ENCODE assay signal across 12 cellular contexts in genomic region chr12:113057565-113058485, GRCh38. TPM values are rescaled to one million over a fixed set of nuclear protein-coding genes. Genes with fewer than 3 reads are reported as not detected.
DNase-seq lines count a peak whose midpoint lies in the region; ATAC-seq, FAIRE-seq and TF ChIP-seq lines count a peak whose summit lies in the region.
"Had no signal": no experiment of that assay in that cellular context is flagged by ENCODE, and none has a peak within 500 bp of the region (broad histone marks: within the 10 kb centered on the region; RNA-seq: fewer than 3 reads in every experiment).

No MANE protein-coding gene starts in this region.

- no peaks in the 10 kb centered on the region for H3K79me2 ChIP-seq in H1 (ENCODE audit: control insufficient read depth in 1 of 2, insufficient read depth in 2 of 2, low read length in 2 of 2)

- no peak overlapping the region for H4K5ac ChIP-seq in H1 (ENCODE audit: insufficient read length, low read depth, low read length)

- H3K9ac ChIP-seq in H1 (replicated peaks in 1 of 4; ENCODE audit: extremely low read depth in 1 of 4, low read depth in 3 of 4, low read length in 3 of 4) = no peak overlapping the region

- TF ChIP-seq EP300 in H1 (IDR thresholded peaks at IDR 0.05; ENCODE audit: borderline replicate concordance in 1 of 2, low read depth in 2 of 2, low read length in 2 of 2) = no peak

- H3K4me3 Mint-ChIP-seq in CD4-positive, alpha-beta T cell = no peak overlapping the region
- peak overlapping the region; percentile 29 for H3K4me3 Mint-ChIP-seq in neural crest cell

- H3K56ac ChIP-seq in H1 (replicated peaks; ENCODE audit: insufficient read length, low read depth, low read length) = no peak overlapping the region

- H3K36me3 ChIP-seq in KOPT-K1 (ENCODE audit: insufficient read depth, low read length) (peaks cover 51% of the 10 kb centered on the region), H1 (ENCODE audit: control insufficient read depth in 2 of 4, insufficient read depth in 4 of 4, low read length in 3 of 4) (no peaks in the 10 kb centered on the region)

- intact Hi-C loops in CD4-positive, alpha-beta T cell (cut with DNase I, micrococcal nuclease) = loop anchor here in 1 of 2 experiments (10.0 kb wide), 1 partner anchor 97 kb away; no protein-coding TSS in a partner anchor

- H3K36me3 Mint-ChIP-seq in CD4-positive, alpha-beta T cell (ENCODE audit: low read depth) = peaks cover 4% of the 10 kb centered on the region
- H3K36me3 Mint-ChIP-seq in neural crest cell (ENCODE audit: low read depth) = no peaks in the 10 kb centered on the region

- no peak for FAIRE-seq in H1 (lab: Jason Lieb, UNC)
- FAIRE-seq: D721Med, islet of Langerhans had no signal

- H2BK120ac ChIP-seq in H1 (replicated peaks; ENCODE audit: low read depth, low read length) = no peak overlapping the region

- H2AFZ ChIP-seq in H1 (ENCODE audit: low read length) = no peak overlapping the region

- peaks cover 14% of the 10 kb centered on the region; the same call in 1 of the 2 replicates for H3K23me2 ChIP-seq in H1 (ENCODE audit: low read depth, low read length)

- POLR2A ChIA-PET in CD4-positive, alpha-beta T cell (lab: Charles Lee) = interaction anchor here (0.9 kb wide), 1 partner anchor 164 kb away, joined by 3 read pairs; the partner anchor contains the start of gene TPCN1
- POLR2A ChIA-PET in H1 (lab: Charles Lee; ENCODE audit: partially characterized antibody) = interaction anchor here (1.1 to 1.6 kb wide), 2 partner anchors 9 to 95 kb away, joined by 3 read pairs; no protein-coding TSS in a partner anchor

- H2AK5ac ChIP-seq in H1 (ENCODE audit: low read depth, low read length) = no peak overlapping the region

- CTCF ChIA-PET in CD4-positive, alpha-beta T cell (lab: Charles Lee) = interaction anchor here (1.0 to 1.3 kb wide), 2 partner anchors 13 to 78 kb away, joined by 3 read pairs; partner anchors contain the start of gene RASAL1
- CTCF ChIA-PET in H1 (lab: Charles Lee; ENCODE audit: partially characterized antibody) = interaction anchor here (0.8 to 2.4 kb wide), 9 partner anchors 9 to 117 kb away, joined by 3 to 14 read pairs (median 3); no protein-coding TSS in a partner anchor

- H3K4ac ChIP-seq in H1 (replicated peaks; ENCODE audit: insufficient read length, low read depth, low read length) = no peak overlapping the region

- no peak overlapping the region for H4K8ac ChIP-seq in H1 (ENCODE audit: extremely low read depth, insufficient read depth, low read length)

- H3K27me3 Mint-ChIP-seq in CD4-positive, alpha-beta T cell = no peaks in the 10 kb centered on the region
- peaks cover 50% of the 10 kb centered on the region for H3K27me3 Mint-ChIP-seq in neural crest cell (ENCODE audit: low read depth)

- peak overlapping the region; percentile 72 for H3K27ac Mint-ChIP-seq in CD4-positive, alpha-beta T cell
- no peak overlapping the region for H3K27ac Mint-ChIP-seq in neural crest cell (ENCODE audit: unreplicated experiment)

- H2BK20ac ChIP-seq in H1 (ENCODE audit: low read length) = no peak overlapping the region

- no peak overlapping the region; the same call in 1 of the 2 replicates for H2BK12ac ChIP-seq in H1 (ENCODE audit: low read depth, low read length)

- TF ChIP-seq CTCF in CD4-positive, alpha-beta T cell (IDR thresholded peaks at IDR 0.05) = no peak
- TF ChIP-seq CTCF in H1 (IDR thresholded peaks at IDR 0.05; ENCODE audit: control extremely low read depth in 1 of 3, insufficient read depth in 1 of 3, low read depth in 1 of 3, low read length in 3 of 3) (no peak), neural crest cell (conservative IDR thresholded peaks at IDR 0.05) (no peak)

- H3K4me1 Mint-ChIP-seq in CD4-positive, alpha-beta T cell (ENCODE audit: low read depth) = peaks cover 30% of the 10 kb centered on the region
- H3K4me1 Mint-ChIP-seq in neural crest cell = peaks cover 10% of the 10 kb centered on the region

- no peak for TF ChIP-seq POLR2A in H1 (IDR thresholded peaks at IDR 0.05; ENCODE audit: control extremely low read depth in 1 of 2, low read depth in 2 of 2, low read length in 2 of 2)

- H3K4me3 ChIP-seq in H1 (ENCODE audit: extremely low read depth in 1 of 4, insufficient read depth in 2 of 4, low read depth in 3 of 4, low read length in 4 of 4) = peak overlapping the region in 2 of 4 experiments; percentile 46 to 77; a peak in 3 of 8 replicates

- H3K79me1 ChIP-seq in H1 (ENCODE audit: low read depth, low read length) = no peaks in the 10 kb centered on the region

- no peaks in the 10 kb centered on the region for H3K27me3 ChIP-seq in CD4-positive, alpha-beta T cell (ENCODE audit: control insufficient read depth, insufficient read depth, low read length)
- peaks cover 0 to 22% (median 19%) of the 10 kb centered on the region in 4 experiments; a peak in 6 of 7 replicates for H3K27me3 ChIP-seq in H1 (replicated peaks in 1 of 4; ENCODE audit: control insufficient read depth in 3 of 4, extremely low read depth in 1 of 4, insufficient read depth in 3 of 4, low read length in 3 of 4)

- no peak overlapping the region for H2BK5ac ChIP-seq in H1 (ENCODE audit: low read depth, low read length)

- DNase-seq in CD4-positive, alpha-beta T cell = no peak
- DNase-seq in H1 (ENCODE audit: low read depth in 1 of 2, low spot score in 2 of 2) = peak in 1 of 2 experiments; percentile 60
- no peak for DNase-seq in neural crest cell (ENCODE audit: low read depth, low spot score)
- DNase-seq in NCI-H1417 treated with DMSO at 0.1 percent for 48 hours (lab: John Stamatoyannopoulos, UW) = no peak
- no peak for DNase-seq in activated CD8-positive, alpha-beta memory T cell treated with anti-CD3 and anti-CD28 coated beads, Interleukin-2, amount 50 U/mL, for 4 hours
- DNase-seq: stimulated activated CD4-positive, alpha-beta T cell treated with anti-CD3 and anti-CD28 coated beads, Interleukin-12 subunit alpha, Interleukin-12 subunit beta, amount 100 ng/mL, for 4 hours; trophoblast cell had no signal

- H3K4me2 ChIP-seq in H1 (ENCODE audit: insufficient read depth in 1 of 2, low read depth in 2 of 2, low read length in 2 of 2) = peak overlapping the region; percentile 50 to 76

- no peak overlapping the region for H3K14ac ChIP-seq in H1 (ENCODE audit: insufficient read length)

- H2BK15ac ChIP-seq in H1 (ENCODE audit: low read length) = peak overlapping the region; percentile 29; the same call in 1 of the 2 replicates

- H3K27ac ChIP-seq in CD4-positive, alpha-beta T cell (ENCODE audit: low read depth, low read length) = no peak overlapping the region
- peak overlapping the region; percentile 76 for H3K27ac ChIP-seq in KOPT-K1 (ENCODE audit: low read depth, low read length, poor library complexity, severe bottlenecking)
- no peak overlapping the region for H3K27ac ChIP-seq in H1 (ENCODE audit: low read depth, low read length)

- no peak for TF ChIP-seq RAD21 in H1 (IDR thresholded peaks at IDR 0.05 in 1 of 2, conservative IDR thresholded peaks at IDR 0.05 in 1 of 2; ENCODE audit: low read depth in 2 of 2, low read length in 2 of 2)

- ATAC-seq in CD4-positive, alpha-beta T cell (ENCODE audit: poor library complexity) = no peak
- no peak for ATAC-seq in GM21529 (IDR thresholded peaks at IDR 0.05; ENCODE audit: unreplicated experiment)
- ATAC-seq in activated CD4-positive, CD25-positive, alpha-beta regulatory T cell treated with anti-CD3 and anti-CD28 coated beads, Interleukin-2, amount 50 U/mL, for 24 hours = no peak

- H3K9me3 ChIP-seq in CD4-positive, alpha-beta T cell (ENCODE audit: control insufficient read depth, low read length) = no peaks in the 10 kb centered on the region
- H3K9me3 ChIP-seq in KOPT-K1 (ENCODE audit: insufficient read depth, low read length, poor library complexity, severe bottlenecking) (no peaks in the 10 kb centered on the region), H1 (ENCODE audit: insufficient read depth in 2 of 2, low read depth in 1 of 2, low read length in 1 of 2) (no peaks in the 10 kb centered on the region)

- no peak overlapping the region for H4K91ac ChIP-seq in H1 (replicated peaks; ENCODE audit: insufficient read length, low read length)

- H4K20me1 ChIP-seq in H1 (replicated peaks in 1 of 2; ENCODE audit: control insufficient read depth in 1 of 2, insufficient read depth in 2 of 2, low read length in 2 of 2) = peaks cover 0 to 2% of the 10 kb centered on the region in 2 experiments

- WGBS in H1 (ENCODE audit: extremely low coverage in 1 of 2, insufficient coverage in 1 of 2, insufficient read length in 1 of 2, insufficient replicate concordance in 2 of 2, low coverage in 1 of 2, low lambda C conversion rate in 2 of 2, missing lambda C conversion rate in 1 of 2), 2 experiments = 47% methylated on average over 29 of the region's 44 CpGs; no CpG with 5 or more reads in 1 of the 2 experiments

- no peak overlapping the region for H3K23ac ChIP-seq in H1 (ENCODE audit: insufficient read length)

- H3K4me1 ChIP-seq in H1 (replicated peaks in 1 of 4; ENCODE audit: control insufficient read depth in 3 of 4, insufficient read depth in 4 of 4, low read length in 3 of 4) = peaks cover 0 to 9% (median 6%) of the 10 kb centered on the region in 4 experiments; a peak in 5 of 7 replicates

- no peaks in the 10 kb centered on the region for H3K9me3 Mint-ChIP-seq in CD4-positive, alpha-beta T cell
- no peaks in the 10 kb centered on the region for H3K9me3 Mint-ChIP-seq in neural crest cell

- no peak overlapping the region; the same call in 1 of the 2 replicates for H3K18ac ChIP-seq in H1 (ENCODE audit: extremely low read depth, low read length)

TF ChIP-seq in H1, 55 proteins besides CTCF, POLR2A, EP300 and RAD21 (continues in another document):
- TF ChIP-seq PHF8 (conservative IDR thresholded peaks at IDR 0.05; ENCODE audit: low read depth, low read length) = no peak
- no peak for TF ChIP-seq RNF2 (IDR thresholded peaks at IDR 0.05; ENCODE audit: borderline replicate concordance, low read depth, low read length, missing control alignments, poor library complexity, severe bottlenecking)
- no peak for TF ChIP-seq GTF2F1 (IDR thresholded peaks at IDR 0.05; ENCODE audit: borderline replicate concordance, low read depth, low read length)
- no peak for TF ChIP-seq RBBP5 (IDR thresholded peaks at IDR 0.05; ENCODE audit: borderline replicate concordance, low read depth, low read length)
- TF ChIP-seq SP2 (IDR thresholded peaks at IDR 0.05; ENCODE audit: low read length) = no peak
- no peak for TF ChIP-seq NANOG (IDR thresholded peaks at IDR 0.05; ENCODE audit: insufficient read depth, low read depth, low read length, poor library complexity, severe bottlenecking)

RNA-seq across cellular contexts. Expression of gene DTX1, which starts 1.3 kb away (rescaled TPM):
- 10 to 100 TPM; 14.0 to 14.2 TPM for total RNA-seq in CD4-positive, alpha-beta T cell
- total RNA-seq in H1 (2021; fragmentation: NEBNext Ultra II Directional; extraction: Animal tissue kit (Norgen Biotek cat#: 25700)) = 6.9 and 8.6 TPM in 2 replicates
- 4.7 and 7.0 TPM in 2 replicates for polyA plus RNA-seq in H1 (2011; rRNA removed)
- 5.3 TPM for polyA plus RNA-seq in H1 (2011; cell fraction: cytosol; rRNA removed)
- 7.4 TPM for polyA plus RNA-seq in H1 (2011; cell fraction: nucleus; rRNA removed)
- polyA plus RNA-seq in H1 (2012, experiment 1 of 2) = 4.1 to 7.7 TPM (median 6.1 TPM) in 4 replicates
- 6.5 TPM for polyA plus RNA-seq in H1 (2012, experiment 2 of 2)
- 4.9 TPM for polyA plus RNA-seq in H1 (2013, experiment 1 of 2)
- 4.6 TPM for polyA plus RNA-seq in H1 (2013, experiment 2 of 2)
- polyA minus RNA-seq in H1 (2011; rRNA and poly(A)+ RNA removed) = 3.0 and 3.6 TPM in 2 replicates
- polyA minus RNA-seq in H1 (2011; cell fraction: cytosol; rRNA and poly(A)+ RNA removed) = 5.7 TPM
- 3.8 TPM for polyA minus RNA-seq in H1 (2011; cell fraction: nucleus; rRNA and poly(A)+ RNA removed)
- total RNA-seq in neural crest cell = 8.1 and 8.4 TPM in 2 replicates
